In the genomic region with DNA sequence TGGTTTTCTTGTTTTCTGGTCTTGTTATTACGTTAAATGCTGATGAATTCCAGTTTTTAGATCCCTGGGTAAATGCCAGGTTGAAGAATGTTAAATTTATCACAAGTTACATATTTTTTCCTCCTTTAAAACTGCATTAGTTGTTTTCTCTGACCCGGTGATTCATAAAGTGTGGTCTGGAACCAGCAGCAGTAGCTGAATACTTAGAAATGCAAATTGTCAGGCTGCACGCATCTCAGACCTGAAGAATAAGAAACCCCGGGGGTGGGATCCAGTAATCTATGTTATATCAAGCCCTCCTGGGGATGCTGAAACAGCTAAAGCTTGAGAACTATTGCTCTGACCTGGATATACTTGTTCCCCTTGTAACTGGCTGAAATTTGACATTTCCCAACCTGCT, we compare ENCODE assay signal across 10 cellular contexts.
A peak's percentile ranks its signal among the peaks of the same experiment; 100 is the strongest.
DNase-seq lines count a peak whose midpoint lies in the region; ATAC-seq lines count a peak whose summit lies in the region.
"Had no signal": no experiment of that assay in that cellular context is flagged by ENCODE, and none has a peak within 500 bp of the region (broad histone marks: within the 10 kb centered on the region; RNA-seq: fewer than 3 reads in every experiment).

No MANE protein-coding gene starts in this region.

- H3K56ac ChIP-seq in mesendoderm (ENCODE audit: low read length) = no peak overlapping the region

- H3K36me3 Mint-ChIP-seq in activated CD4-positive, alpha-beta memory T cell treated with anti-CD3 and anti-CD28 coated beads for 36 hours = no peaks in the 10 kb centered on the region
- H3K36me3 Mint-ChIP-seq in activated CD4-positive, alpha-beta memory T cell treated with anti-CD3 and anti-CD28 coated beads, Interleukin-2, amount 10 ng/mL, durations not matched to agents 7 days and 5 days (ENCODE audit: low read depth) = peaks cover 5% of the 10 kb centered on the region
- no peaks in the 10 kb centered on the region for H3K36me3 Mint-ChIP-seq in activated T-cell treated with anti-CD3 and anti-CD28 coated beads, Interleukin-2, amount 50 U/mL, for 24 hours (ENCODE audit: low read depth)

- DNase-seq in activated CD4-positive, alpha-beta memory T cell treated with anti-CD3 and anti-CD28 coated beads for 36 hours = peak; percentile 35
- no peak for DNase-seq in activated CD4-positive, alpha-beta memory T cell treated with anti-CD3 and anti-CD28 coated beads, Interleukin-2, amount 10 ng/mL, durations not matched to agents 7 days and 5 days
- DNase-seq in mesendoderm = peak; percentile 30
- DNase-seq in DMS53 treated with DMSO at 0.1 percent for 48 hours (lab: John Stamatoyannopoulos, UW; ENCODE audit: unreplicated experiment) = no peak
- no peak for DNase-seq in activated T-cell treated with anti-CD3 and anti-CD28 coated beads, Interleukin-2, amount 50 U/mL, for 24 hours
- DNase-seq in NCI-H1436 treated with DMSO at 0.1 percent for 48 hours (lab: John Stamatoyannopoulos, UW) = no peak
- DNase-seq: NCI-H1694 had no signal

- no peak overlapping the region for H2BK5ac ChIP-seq in mesendoderm (ENCODE audit: low read length)

- H3K9me3 Mint-ChIP-seq in activated CD4-positive, alpha-beta memory T cell treated with anti-CD3 and anti-CD28 coated beads for 36 hours = no peaks in the 10 kb centered on the region
- H3K9me3 Mint-ChIP-seq in activated CD4-positive, alpha-beta memory T cell treated with anti-CD3 and anti-CD28 coated beads, Interleukin-2, amount 10 ng/mL, durations not matched to agents 7 days and 5 days = no peaks in the 10 kb centered on the region
- H3K9me3 Mint-ChIP-seq in activated T-cell treated with anti-CD3 and anti-CD28 coated beads, Interleukin-2, amount 50 U/mL, for 24 hours = no peaks in the 10 kb centered on the region
- H3K9me3 Mint-ChIP-seq: neural crest cell had no signal

- no peak overlapping the region for H3K18ac ChIP-seq in mesendoderm (ENCODE audit: low read length)

- no peak overlapping the region for H3K4me3 ChIP-seq in mesendoderm (ENCODE audit: low read length)

- no peaks in the 10 kb centered on the region for H3K4me1 ChIP-seq in mesendoderm (ENCODE audit: control insufficient read depth, low read depth, low read length)

- intact Hi-C loops in activated CD4-positive, alpha-beta memory T cell treated with anti-CD3 and anti-CD28 coated beads for 36 hours (cut with micrococcal nuclease) = loop anchor here (2.0 kb wide), 1 partner anchor 315 kb away; a partner anchor contains a TSS

- no peaks in the 10 kb centered on the region for H3K79me2 ChIP-seq in mesendoderm (ENCODE audit: control insufficient read depth, insufficient read depth, low read length)

- CTCF ChIA-PET in activated CD4-positive, alpha-beta memory T cell treated with anti-CD3 and anti-CD28 coated beads for 36 hours (lab: Charles Lee) = no interaction called here
- CTCF ChIA-PET in activated CD4-positive, alpha-beta memory T cell treated with anti-CD3 and anti-CD28 coated beads, Interleukin-2, amount 10 ng/mL, durations not matched to agents 7 days and 5 days (lab: Charles Lee) = interaction anchor here (1.2 to 2.0 kb wide), 3 partner anchors 11 to 39 kb away, joined by 3 to 9 read pairs (median 3); no protein-coding TSS in a partner anchor

- H3K27me3 Mint-ChIP-seq in activated CD4-positive, alpha-beta memory T cell treated with anti-CD3 and anti-CD28 coated beads for 36 hours = peaks cover 14% of the 10 kb centered on the region
- peaks cover 16% of the 10 kb centered on the region for H3K27me3 Mint-ChIP-seq in activated CD4-positive, alpha-beta memory T cell treated with anti-CD3 and anti-CD28 coated beads, Interleukin-2, amount 10 ng/mL, durations not matched to agents 7 days and 5 days
- peaks cover 34% of the 10 kb centered on the region for H3K27me3 Mint-ChIP-seq in activated T-cell treated with anti-CD3 and anti-CD28 coated beads, Interleukin-2, amount 50 U/mL, for 24 hours

- no peak overlapping the region for H3K4ac ChIP-seq in mesendoderm (ENCODE audit: low read depth, low read length)

- no peak overlapping the region for H3K4me2 ChIP-seq in mesendoderm (ENCODE audit: low read length)

- no peaks in the 10 kb centered on the region for H3K79me1 ChIP-seq in mesendoderm (ENCODE audit: low read length)

- no peak overlapping the region for H3K27ac Mint-ChIP-seq in activated CD4-positive, alpha-beta memory T cell treated with anti-CD3 and anti-CD28 coated beads for 36 hours
- no peak overlapping the region for H3K27ac Mint-ChIP-seq in activated CD4-positive, alpha-beta memory T cell treated with anti-CD3 and anti-CD28 coated beads, Interleukin-2, amount 10 ng/mL, durations not matched to agents 7 days and 5 days
- no peak overlapping the region for H3K27ac Mint-ChIP-seq in activated T-cell treated with anti-CD3 and anti-CD28 coated beads, Interleukin-2, amount 50 U/mL, for 24 hours

- H3K23ac ChIP-seq in mesendoderm (ENCODE audit: low read length) = no peak overlapping the region

- ATAC-seq in HG02571 (IDR thresholded peaks at IDR 0.05; ENCODE audit: unreplicated experiment) (peak; percentile 82), HG03558 (IDR thresholded peaks at IDR 0.05; ENCODE audit: extremely low read depth, unreplicated experiment) (peak; percentile 67)

- POLR2A ChIA-PET in activated CD4-positive, alpha-beta memory T cell treated with anti-CD3 and anti-CD28 coated beads for 36 hours (lab: Charles Lee) = no interaction called here
- POLR2A ChIA-PET in activated CD4-positive, alpha-beta memory T cell treated with anti-CD3 and anti-CD28 coated beads, Interleukin-2, amount 10 ng/mL, durations not matched to agents 7 days and 5 days (lab: Charles Lee) = interaction anchor here (2.1 kb wide), 1 partner anchor 10 kb away, joined by 5 read pairs; no protein-coding TSS in a partner anchor

- H3K4me3 Mint-ChIP-seq in activated CD4-positive, alpha-beta memory T cell treated with anti-CD3 and anti-CD28 coated beads for 36 hours = no peak overlapping the region
- H3K4me3 Mint-ChIP-seq in activated CD4-positive, alpha-beta memory T cell treated with anti-CD3 and anti-CD28 coated beads, Interleukin-2, amount 10 ng/mL, durations not matched to agents 7 days and 5 days = no peak overlapping the region
- H3K4me3 Mint-ChIP-seq in activated T-cell treated with anti-CD3 and anti-CD28 coated beads, Interleukin-2, amount 50 U/mL, for 24 hours = no peak overlapping the region
- H3K4me3 Mint-ChIP-seq: neural crest cell had no signal

- H3K4me1 Mint-ChIP-seq in activated CD4-positive, alpha-beta memory T cell treated with anti-CD3 and anti-CD28 coated beads for 36 hours (ENCODE audit: low read depth) = peaks cover 8% of the 10 kb centered on the region
- peaks cover 22% of the 10 kb centered on the region for H3K4me1 Mint-ChIP-seq in activated CD4-positive, alpha-beta memory T cell treated with anti-CD3 and anti-CD28 coated beads, Interleukin-2, amount 10 ng/mL, durations not matched to agents 7 days and 5 days
- H3K4me1 Mint-ChIP-seq in activated T-cell treated with anti-CD3 and anti-CD28 coated beads, Interleukin-2, amount 50 U/mL, for 24 hours (ENCODE audit: low read depth) = peaks cover 7% of the 10 kb centered on the region
- H3K4me1 Mint-ChIP-seq: neural crest cell had no signal

- H2AK5ac ChIP-seq in mesendoderm (ENCODE audit: low read length) = no peak overlapping the region

- no peak overlapping the region for H3K9ac ChIP-seq in mesendoderm (ENCODE audit: low read length)

- no peak overlapping the region for H3K27ac ChIP-seq in mesendoderm (ENCODE audit: low read depth, low read length)

- H3K27me3 ChIP-seq in mesendoderm (ENCODE audit: insufficient read depth, low read length, poor library complexity) = no peaks in the 10 kb centered on the region

- H3K36me3 ChIP-seq in mesendoderm (ENCODE audit: control insufficient read depth, insufficient read depth, low read length) = no peaks in the 10 kb centered on the region

- H2BK120ac ChIP-seq in mesendoderm (ENCODE audit: low read depth, low read length) = no peak overlapping the region

- no peak overlapping the region for H2BK15ac ChIP-seq in mesendoderm (replicated peaks; ENCODE audit: low read depth)

- no CpG with 5 or more reads among the region's 4 CpGs for WGBS in mesendoderm (ENCODE audit: extremely low coverage, insufficient coverage, low lambda C conversion rate)

- H4K5ac ChIP-seq in mesendoderm (ENCODE audit: low read length) = no peak overlapping the region

- H4K8ac ChIP-seq in mesendoderm (ENCODE audit: low read depth, low read length) = no peak overlapping the region

Comparison
In these comparisons a context has a peak if more than half of its experiments do, and no peak if none do; other contexts are left out.
1. DNase-seq: peak in activated CD4-positive, alpha-beta memory T cell treated with anti-CD3 and anti-CD28 coated beads for 36 hours (single experiment) and mesendoderm (single experiment); none in activated CD4-positive, alpha-beta memory T cell treated with anti-CD3 and anti-CD28 coated beads, Interleukin-2, amount 10 ng/mL, durations not matched to agents 7 days and 5 days (single experiment), DMS53 treated with DMSO at 0.1 percent for 48 hours (single experiment), activated T-cell treated with anti-CD3 and anti-CD28 coated beads, Interleukin-2, amount 50 U/mL, for 24 hours (single experiment) and NCI-H1436 treated with DMSO at 0.1 percent for 48 hours (single experiment).